In the genomic region with DNA sequence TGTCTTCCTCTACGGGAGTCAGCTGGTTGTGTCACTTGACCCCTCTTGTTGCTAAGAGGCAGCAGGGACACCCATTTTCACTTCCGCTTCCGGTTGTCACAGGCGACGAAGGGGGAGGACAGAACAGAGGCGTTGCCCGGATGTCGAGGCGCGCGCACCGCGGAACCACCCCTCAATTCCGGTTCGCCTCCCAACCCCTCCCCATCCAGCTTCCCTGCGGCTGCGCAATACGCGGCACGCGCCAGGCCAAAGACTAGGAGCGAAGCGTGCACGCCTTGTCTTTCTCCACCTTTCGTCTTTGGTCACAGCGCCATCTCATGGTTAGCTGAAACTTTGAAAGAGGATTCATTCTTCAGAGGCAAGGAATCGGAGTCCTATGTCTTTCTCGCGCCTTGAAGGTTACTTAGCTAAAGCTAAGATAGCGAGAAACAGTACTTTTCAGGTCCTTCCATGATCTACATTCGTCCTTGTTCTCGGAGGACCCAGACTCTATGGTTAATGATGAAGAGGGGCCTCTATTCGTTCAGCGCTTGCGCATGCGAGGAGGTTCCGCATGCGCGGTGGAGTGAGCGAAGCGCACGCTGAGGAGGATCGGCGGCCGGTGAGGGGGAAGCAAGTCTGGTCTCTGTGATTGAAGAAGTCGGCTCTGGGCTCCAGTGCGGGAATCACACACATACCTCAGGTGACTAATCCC, we compare ENCODE assay signal across 8 cellular contexts. TPM values are rescaled to one million over a fixed set of nuclear protein-coding genes. Genes with fewer than 3 reads are reported as not detected.
DNase-seq lines count a peak whose midpoint lies in the region; ATAC-seq and TF ChIP-seq lines count a peak whose summit lies in the region.

ATP6V1D (minus strand) TSS at position 30 of the 694 bp plus-strand sequence. CDS start 106 bp downstream, outside the sequence.
EIF2S1 (plus strand) TSS at position 554 of the 694 bp plus-strand sequence. CDS start 4,440 bp downstream, outside the sequence.

- in situ Hi-C loops in KBM-7 (cut with MboI; ENCODE audit: low pct_unique_long_range_greater_than_20kb, low sequenced_read_pairs): no loop called here

- H3K9me3 ChIP-seq in esophagus (ENCODE audit: control insufficient read depth in 2 of 2, insufficient read depth in 1 of 2, low read depth in 1 of 2, low read length in 1 of 2) (no peaks in the 10 kb centered on the region), muscle layer of colon (ENCODE audit: low read length) (no peaks in the 10 kb centered on the region)

- H3K27ac ChIP-seq in esophagus (ENCODE audit: low read depth in 2 of 2, low read length in 1 of 2): peak within 1 kb of the TSS; percentile 89 to 94
- H3K27ac ChIP-seq in muscle layer of colon (ENCODE audit: low read depth, low read length): peak within 1 kb of the TSS; percentile 83

- ATAC-seq in GM21619 (IDR thresholded peaks at IDR 0.05; ENCODE audit: unreplicated experiment): peak; percentile 95
- peak; percentile 91 to 93 for ATAC-seq in activated T-cell treated with anti-CD3 and anti-CD28 coated beads, Interleukin-2, amount 50 U/mL, for 4 hours

- peak within 1 kb of the TSS; percentile 94 to 99 for H3K4me3 ChIP-seq in esophagus (ENCODE audit: low read depth in 1 of 2, low read length in 2 of 2)
- H3K4me3 ChIP-seq in muscle layer of colon (ENCODE audit: low read depth in 1 of 2, low read length in 2 of 2): peak within 1 kb of the TSS; percentile 69 to 98

- H3K9ac ChIP-seq in muscle layer of colon (ENCODE audit: low read length): peak within 1 kb of the TSS; percentile 89

- H3K27me3 Mint-ChIP-seq in activated T-cell treated with anti-CD3 and anti-CD28 coated beads, Interleukin-2, amount 50 U/mL, for 4 hours (ENCODE audit: low read depth): no peaks in the 10 kb centered on the region

- WGBS in esophagus, 2 donors: 0% methylated on average over 47 of the region's 47 CpGs

- no peaks in the 10 kb centered on the region for H3K36me3 ChIP-seq in esophagus (ENCODE audit: control insufficient read depth in 2 of 2, insufficient read depth in 2 of 2, low read length in 1 of 2)
- H3K36me3 ChIP-seq in muscle layer of colon (ENCODE audit: insufficient read depth, low read length): peaks cover 8% of the 10 kb centered on the region

- no peaks in the 10 kb centered on the region for H3K9me3 Mint-ChIP-seq in activated T-cell treated with anti-CD3 and anti-CD28 coated beads, Interleukin-2, amount 50 U/mL, for 4 hours

- no peaks in the 10 kb centered on the region for H3K27me3 ChIP-seq in esophagus (ENCODE audit: control insufficient read depth in 1 of 2, insufficient read depth in 2 of 2, low read length in 2 of 2)
- H3K27me3 ChIP-seq in muscle layer of colon (ENCODE audit: control insufficient read depth in 1 of 2, insufficient read depth in 2 of 2, low read length in 2 of 2): no peaks in the 10 kb centered on the region

- DNase-seq in DMS53 treated with DMSO at 0.1 percent for 48 hours (lab: John Stamatoyannopoulos, UW; ENCODE audit: unreplicated experiment) (peak; percentile 74), KBM-7 (peak; percentile 99)
- peak; percentile 99 for DNase-seq in activated T-cell treated with anti-CD3 and anti-CD28 coated beads, Interleukin-2, amount 50 U/mL, for 4 hours
- peak; percentile 100 for DNase-seq in stimulated activated CD8-positive, alpha-beta memory T cell treated with anti-CD3 and anti-CD28 coated beads, Interleukin-7, amount 100 ng/mL, for 4 hours (ENCODE audit: low read depth in 2 of 2)

- H3K4me1 ChIP-seq in esophagus (ENCODE audit: control insufficient read depth in 2 of 2, insufficient read depth in 2 of 2, low read length in 1 of 2) (no peaks in the 10 kb centered on the region), muscle layer of colon (ENCODE audit: insufficient read depth, low read length) (peaks cover 37% of the 10 kb centered on the region)

- H3K36me3 Mint-ChIP-seq in activated T-cell treated with anti-CD3 and anti-CD28 coated beads, Interleukin-2, amount 50 U/mL, for 4 hours (ENCODE audit: insufficient read depth): peaks cover 8% of the 10 kb centered on the region

- H3K4me1 Mint-ChIP-seq in activated T-cell treated with anti-CD3 and anti-CD28 coated beads, Interleukin-2, amount 50 U/mL, for 4 hours (ENCODE audit: low read depth): peaks cover 54% of the 10 kb centered on the region

- peak within 1 kb of the TSS; percentile 98 for H3K4me3 Mint-ChIP-seq in activated T-cell treated with anti-CD3 and anti-CD28 coated beads, Interleukin-2, amount 50 U/mL, for 4 hours

TF ChIP-seq in PFSK-1, 5 proteins besides CTCF, POLR2A, EP300 and RAD21:
- TF ChIP-seq TAF1 (IDR thresholded peaks at IDR 0.05; ENCODE audit: borderline replicate concordance, insufficient read depth, low read length): peak; percentile 93; the same call in 1 of the 2 replicates
- TF ChIP-seq FOXP2 (optimal IDR thresholded peaks at IDR 0.05; ENCODE audit: borderline replicate concordance, extremely low read depth, extremely low read length, insufficient read depth): peak; percentile 97
- peak; percentile 97; the same call in 1 of the 2 replicates for TF ChIP-seq SIN3A (IDR thresholded peaks at IDR 0.05; ENCODE audit: borderline replicate concordance, insufficient read depth, low read length)
- no peak for TF ChIP-seq REST (IDR thresholded peaks at IDR 0.05; ENCODE audit: insufficient read depth in 1 of 2, low read depth in 2 of 2, low read length in 2 of 2)
- peak; percentile 71; the same call in 1 of the 2 replicates for TF ChIP-seq POLR2AphosphoS5 (IDR thresholded peaks at IDR 0.05; ENCODE audit: low read depth, low read length)

RNA-seq across cellular contexts. Expression of gene ATP6V1D, which starts in this region (rescaled TPM):
- polyA plus RNA-seq in PFSK-1 (2012; ENCODE audit: insufficient read length, low read depth): 27.7 TPM
- 10 to 100 TPM; 22.7 to 30.9 (median 24.8) TPM for total RNA-seq in activated T-cell treated with anti-CD3 and anti-CD28 coated beads, Interleukin-2, amount 50 U/mL, for 4 hours
- 100 to 1,000 TPM in 1 of 2 donors, 10 to 100 TPM in 1; 74.5 to 114 TPM for polyA plus RNA-seq in esophagus

RNA-seq across cellular contexts. Expression of gene EIF2S1, which starts in this region (rescaled TPM):
- polyA plus RNA-seq in PFSK-1 (2012; ENCODE audit: insufficient read length, low read depth): 123 TPM
- 100 to 1,000 TPM; 377 to 401 (median 392) TPM for total RNA-seq in activated T-cell treated with anti-CD3 and anti-CD28 coated beads, Interleukin-2, amount 50 U/mL, for 4 hours
- 10 to 100 TPM; 20.4 to 95.9 TPM for polyA plus RNA-seq in esophagus

Comparison
In these comparisons a context has a peak if more than half of its experiments do, and no peak if none do; other contexts are left out.
1. Peak in every context shown above with its lines: DNase-seq, ATAC-seq, H3K4me3 ChIP-seq and H3K27ac ChIP-seq.